In the genomic region with DNA sequence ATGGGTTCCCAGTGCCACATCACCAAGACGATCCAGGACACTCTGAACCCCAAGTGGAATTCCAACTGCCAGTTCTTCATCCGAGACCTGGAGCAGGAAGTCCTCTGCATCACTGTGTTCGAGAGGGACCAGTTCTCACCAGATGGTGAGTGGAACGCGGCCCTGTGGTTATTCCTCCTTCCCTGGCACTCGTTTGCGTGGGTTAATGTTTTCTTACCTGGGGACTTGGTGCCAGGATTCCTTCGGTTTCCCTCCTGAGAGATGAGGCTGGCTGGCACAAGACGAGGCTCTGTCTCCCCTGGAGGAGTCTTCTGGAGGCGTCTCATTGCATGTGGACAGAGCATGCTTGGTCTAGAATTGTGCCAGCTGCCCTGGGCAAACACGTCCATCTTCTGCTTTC, we compare ENCODE assay signal across 23 cellular contexts.
"Had no signal": no experiment of that assay in that cellular context is flagged by ENCODE, and none has a peak within 500 bp of the region (broad histone marks: within the 10 kb centered on the region; RNA-seq: fewer than 3 reads in every experiment).

No MANE protein-coding gene starts in this region.

- H3K9me3 ChIP-seq: MG63, SK-N-SH had no signal

- H3K9ac ChIP-seq: SK-N-SH had no signal

- ATAC-seq: Panc1, PC-3 had no signal

- H3K4me2 ChIP-seq: SK-N-SH had no signal

- H3K27ac ChIP-seq: RWPE1 had no signal

- H3K27me3 ChIP-seq: MG63 had no signal

- H3K36me3 ChIP-seq: MG63 had no signal

- DNase-seq: KBM-7; MG63; NCI-H1092; NCI-H1105 treated with DMSO at 0.1 percent for 48 hours; NCI-H1417 treated with DMSO at 0.1 percent for 48 hours; NCI-H146; NCI-H1694 treated with DMSO at 0.1 percent for 48 hours; NCI-H1930; NCI-H2081; NCI-H2107; NCI-H226; NCI-H446; NCI-H510A; NCI-H524 treated with DMSO at 0.1 percent for 48 hours; NCI-H69; NCI-H774; NK-92 treated with Interleukin-12 subunit alpha and Interleukin-12 subunit beta, amount 100 ng/mL, for 24 hours; PC-3; SHP77; SK-N-SH; SW 1271 had no signal

- H3K4me3 ChIP-seq: MG63 had no signal
